In genomic region chrX:70970482-70970999, GRCh38 we compare ENCODE assay signal across 8 cellular contexts. TPM values are rescaled to one million over a fixed set of nuclear protein-coding genes. Genes with fewer than 3 reads are reported as not detected.
A peak's percentile ranks its signal among the peaks of the same experiment; 100 is the strongest.
DNase-seq lines count a peak whose midpoint lies in the region; ATAC-seq lines count a peak whose summit lies in the region.

No MANE protein-coding gene starts in this region.

- H3K18ac ChIP-seq in neuronal stem cell (ENCODE audit: low read length), result no peak overlapping the region

- H3K4me2 ChIP-seq in neuronal stem cell (ENCODE audit: insufficient read depth, low read length, poor library complexity, severe bottlenecking), result no peak overlapping the region

- peaks cover 0 to 2% (median 0%) of the 10 kb centered on the region in 3 experiments for H3K27me3 ChIP-seq in neuronal stem cell (ENCODE audit: control insufficient read depth in 3 of 3, insufficient read depth in 3 of 3, low read depth in 1 of 3, low read length in 3 of 3)

- H2AK5ac ChIP-seq in neuronal stem cell (ENCODE audit: low read depth, low read length), result no peak overlapping the region

- H2BK12ac ChIP-seq in neuronal stem cell (ENCODE audit: low read length), result no peak overlapping the region

- no peak overlapping the region for H2BK15ac ChIP-seq in neuronal stem cell (ENCODE audit: low read length)

- H3K9ac ChIP-seq in neuronal stem cell (ENCODE audit: low read depth, low read length, poor library complexity), result no peak overlapping the region

- no peak overlapping the region for H3K27ac ChIP-seq in neuronal stem cell (replicated peaks; ENCODE audit: low read length)

- DNase-seq in NCI-H2107 treated with DMSO at 0.1 percent for 48 hours (lab: John Stamatoyannopoulos, UW; ENCODE audit: unreplicated experiment) (peak; percentile 29), NCI-H2107 (lab: John Stamatoyannopoulos, UW) (no peak), NCI-H146 treated with DMSO at 0.1 percent for 48 hours (lab: John Stamatoyannopoulos, UW; ENCODE audit: unreplicated experiment) (peak; percentile 5), neuronal stem cell (ENCODE audit: low spot score) (no peak), KG1 (lab: John Stamatoyannopoulos, UW) (no peak)
- peak; percentile 7 for DNase-seq in central memory CD4-positive, alpha-beta T cell

- no peaks in the 10 kb centered on the region for H3K79me1 ChIP-seq in neuronal stem cell (ENCODE audit: low read depth, low read length)

- no peak overlapping the region for H3K23ac ChIP-seq in neuronal stem cell (ENCODE audit: low read depth, low read length, poor library complexity)

- H2BK120ac ChIP-seq in neuronal stem cell (ENCODE audit: low read depth, low read length), result no peak overlapping the region

- no peaks in the 10 kb centered on the region for H3K9me3 ChIP-seq in neuronal stem cell (replicated peaks in 1 of 2; ENCODE audit: control insufficient read depth in 2 of 2, insufficient read depth in 1 of 2, low read depth in 1 of 2, low read length in 2 of 2)

- WGBS in neuronal stem cell (ENCODE audit: extremely low coverage in 2 of 2, insufficient read length in 2 of 2, insufficient replicate concordance in 1 of 2), 2 donors, result no CpG with 5 or more reads among the region's 2 CpGs

- H2AFZ ChIP-seq in neuronal stem cell (ENCODE audit: low read length), result peak overlapping the region; percentile 81

- no peak overlapping the region for H4K91ac ChIP-seq in neuronal stem cell (ENCODE audit: low read depth, low read length, poor library complexity)

- no peak overlapping the region for H3K14ac ChIP-seq in neuronal stem cell (ENCODE audit: low read length)

- H3K4ac ChIP-seq in neuronal stem cell (ENCODE audit: low read length), result no peak overlapping the region

- no peak overlapping the region for H2BK5ac ChIP-seq in neuronal stem cell (ENCODE audit: low read length)

- H4K8ac ChIP-seq in neuronal stem cell (ENCODE audit: low read depth, low read length), result no peak overlapping the region

- H3K36me3 ChIP-seq in neuronal stem cell (replicated peaks in 1 of 2; ENCODE audit: control insufficient read depth in 2 of 2, insufficient read depth in 2 of 2, low read length in 2 of 2), result no peaks in the 10 kb centered on the region

- H3K4me1 ChIP-seq in neuronal stem cell (ENCODE audit: control insufficient read depth in 2 of 2, insufficient read depth in 1 of 2, low read depth in 1 of 2, low read length in 2 of 2), result no peaks in the 10 kb centered on the region

- no peak overlapping the region for H3K4me3 ChIP-seq in neuronal stem cell (ENCODE audit: low read length in 2 of 2)

- ATAC-seq in GM21381 (IDR thresholded peaks at IDR 0.05; ENCODE audit: unreplicated experiment), result no peak
- no peak for ATAC-seq in GM21360 (IDR thresholded peaks at IDR 0.05; ENCODE audit: unreplicated experiment)

RNA-seq across cellular contexts. Expression of gene SLC7A3, which starts 39.6 kb away (rescaled TPM):
- 20.0 TPM for polyA plus RNA-seq in neuronal stem cell (2013, experiment 1 of 2)
- 19.4 TPM for polyA plus RNA-seq in neuronal stem cell (2013, experiment 2 of 2)

Comparison
In these comparisons a context has a peak if more than half of its experiments do, and no peak if none do; other contexts are left out.
1. DNase-seq: peak in NCI-H2107 treated with DMSO at 0.1 percent for 48 hours (single experiment), NCI-H146 treated with DMSO at 0.1 percent for 48 hours (single experiment) and central memory CD4-positive, alpha-beta T cell (single experiment); none in NCI-H2107 (single experiment), neuronal stem cell (single experiment) and KG1 (single experiment).